ENCODE assay signal across 8 cellular contexts in genomic region chr19:48999481-49000325, GRCh38. TPM values are rescaled to one million over a fixed set of nuclear protein-coding genes. Genes with fewer than 3 reads are reported as not detected.
DNase-seq lines count a peak whose midpoint lies in the region; ATAC-seq and TF ChIP-seq lines count a peak whose summit lies in the region.

No MANE protein-coding gene starts in this region.

- H3K9me3 ChIP-seq in mucosa of descending colon: no peaks in the 10 kb centered on the region

- BruUV-seq in Calu3 (replicated peaks; lab: Mats Ljungman, UMichigan): no TSS peak

- no peaks in the 10 kb centered on the region for H3K27me3 Mint-ChIP-seq in Calu3 (ENCODE audit: unreplicated experiment)
- no peaks in the 10 kb centered on the region for H3K27me3 Mint-ChIP-seq in stimulated activated naive CD8-positive, alpha-beta T cell treated with anti-CD3 and anti-CD28 coated beads, Interleukin-15, amount 100 ng/mL, for 72 hours

- H3K27ac ChIP-seq in coronary artery: no peak overlapping the region

- ATAC-seq in mucosa of descending colon (peak; percentile 90), HG02642 (IDR thresholded peaks at IDR 0.05; ENCODE audit: poor library complexity, unreplicated experiment) (no peak), HG03469 (IDR thresholded peaks at IDR 0.05; ENCODE audit: unreplicated experiment) (no peak)
- ATAC-seq in stimulated activated naive CD8-positive, alpha-beta T cell treated with anti-CD3 and anti-CD28 coated beads, Interleukin-15, amount 100 ng/mL, for 72 hours: peak; percentile 87

- H3K4me3 ChIP-seq in coronary artery (no peak overlapping the region), mucosa of descending colon (no peak overlapping the region)

- H3K27ac Mint-ChIP-seq in Calu3 (ENCODE audit: unreplicated experiment): no peak overlapping the region
- no peak overlapping the region for H3K27ac Mint-ChIP-seq in stimulated activated naive CD8-positive, alpha-beta T cell treated with anti-CD3 and anti-CD28 coated beads, Interleukin-15, amount 100 ng/mL, for 72 hours

- TF ChIP-seq CTCF in Calu3 (IDR thresholded peaks at IDR 0.05; ENCODE audit: unreplicated experiment) (peak; percentile 33), coronary artery (IDR thresholded peaks at IDR 0.05) (peak; percentile 27), mucosa of descending colon (IDR thresholded peaks at IDR 0.05) (peak; percentile 30)

- CTCF ChIA-PET in Calu3 (lab: Charles Lee): interaction anchor here (0.6 to 1.7 kb wide), 6 partner anchors 19 to 98 kb away, joined by 3 to 9 read pairs (median 6); partner anchors contain the start of gene NTF4

- no peaks in the 10 kb centered on the region for H3K9me3 Mint-ChIP-seq in Calu3 (ENCODE audit: low read depth, unreplicated experiment)
- no peaks in the 10 kb centered on the region for H3K9me3 Mint-ChIP-seq in stimulated activated naive CD8-positive, alpha-beta T cell treated with anti-CD3 and anti-CD28 coated beads, Interleukin-15, amount 100 ng/mL, for 72 hours

- peaks cover 19% of the 10 kb centered on the region for H3K4me1 Mint-ChIP-seq in Calu3 (ENCODE audit: low read depth, unreplicated experiment)
- H3K4me1 Mint-ChIP-seq in stimulated activated naive CD8-positive, alpha-beta T cell treated with anti-CD3 and anti-CD28 coated beads, Interleukin-15, amount 100 ng/mL, for 72 hours: peaks cover 44% of the 10 kb centered on the region

- intact Hi-C loops in Calu3 (cut with micrococcal nuclease; ENCODE audit: unreplicated experiment): loop anchor here (10.0 kb wide), 1 partner anchor 225 kb away; no protein-coding TSS in a partner anchor
- intact Hi-C loops in mucosa of descending colon (cut with DNase I, micrococcal nuclease): no loop called here

- H3K36me3 Mint-ChIP-seq in Calu3 (ENCODE audit: insufficient read depth, unreplicated experiment): peaks cover 69% of the 10 kb centered on the region

- peaks cover 4% of the 10 kb centered on the region for H3K4me1 ChIP-seq in mucosa of descending colon (ENCODE audit: low read depth)

- peak; percentile 56 for DNase-seq in Calu3
- DNase-seq in KG1 (lab: John Stamatoyannopoulos, UW): peak; percentile 56
- peak; percentile 63 for DNase-seq in activated CD4-positive, CD25-positive, alpha-beta regulatory T cell treated with anti-CD3 and anti-CD28 coated beads, Interleukin-2, amount 50 U/mL, for 72 hours
- no peak for DNase-seq in coronary artery (ENCODE audit: low spot score)
- DNase-seq in mucosa of descending colon: peak in 2 of 3 donors; percentile 64 to 72
- peak; percentile 52 to 65 for DNase-seq in stimulated activated naive CD8-positive, alpha-beta T cell treated with anti-CD3 and anti-CD28 coated beads, Interleukin-15, amount 100 ng/mL, for 72 hours

- no peaks in the 10 kb centered on the region for H3K36me3 ChIP-seq in mucosa of descending colon (ENCODE audit: low read depth)

- H3K4me3 Mint-ChIP-seq in Calu3 (ENCODE audit: low read depth, unreplicated experiment): no peak overlapping the region
- H3K4me3 Mint-ChIP-seq in stimulated activated naive CD8-positive, alpha-beta T cell treated with anti-CD3 and anti-CD28 coated beads, Interleukin-15, amount 100 ng/mL, for 72 hours: no peak overlapping the region

RNA-seq across cellular contexts. Expression of gene RUVBL2, which starts 6.0 kb away (rescaled TPM):
- total RNA-seq in Calu3 (2022) (184 and 199 TPM in 2 replicates), mucosa of descending colon (10 to 100 TPM; 47.4 to 68.8 (median 57.3) TPM)

RNA-seq across cellular contexts. Expression of gene GYS1, which starts 6.6 kb away (rescaled TPM):
- 59.6 and 64.7 TPM in 2 replicates for total RNA-seq in Calu3 (2022)
- 10 to 100 TPM; 40.1 to 49.3 (median 40.2) TPM for total RNA-seq in mucosa of descending colon

RNA-seq across cellular contexts. Expression of gene LHB, which starts 17.2 kb away (rescaled TPM):
- total RNA-seq in Calu3 (2022): 1.1 TPM in 1 of 2 replicates, not detected in the other
- total RNA-seq in mucosa of descending colon: under 1 TPM in 1 of 3 donors, not detected in 2; 0.65 TPM

RNA-seq across cellular contexts. Expression of gene CGB3, which starts 24.4 kb away (rescaled TPM):
- 1.1 TPM in 1 of 2 replicates, not detected in the other for total RNA-seq in Calu3 (2022)
- total RNA-seq in mucosa of descending colon: not detected

RNA-seq across cellular contexts. Expression of gene CGB2, which starts 32.0 kb away (rescaled TPM):
- 0.52 TPM in 1 of 2 replicates, not detected in the other for total RNA-seq in Calu3 (2022)
- total RNA-seq in mucosa of descending colon: not detected

Comparison
In these comparisons a context has a peak if more than half of its experiments do, and no peak if none do; other contexts are left out.
1. ATAC-seq: peak in mucosa of descending colon (single experiment) and stimulated activated naive CD8-positive, alpha-beta T cell treated with anti-CD3 and anti-CD28 coated beads, Interleukin-15, amount 100 ng/mL, for 72 hours (single experiment); none in HG02642 (single experiment) and HG03469 (single experiment).
2. Peak in every context shown above with its lines, with median percentiles within 50 percentile points of each other: CTCF ChIP-seq.